In genomic region chr17:8991514-8992285, GRCh38 we compare ENCODE assay signal across 8 cellular contexts. TPM values are rescaled to one million over a fixed set of nuclear protein-coding genes. Genes with fewer than 3 reads are reported as not detected.
DNase-seq lines count a peak whose midpoint lies in the region; ATAC-seq and TF ChIP-seq lines count a peak whose summit lies in the region.

No MANE protein-coding gene starts in this region.

- no peak overlapping the region for H2AFZ ChIP-seq in neural cell (ENCODE audit: low read depth, low read length)

- no peaks in the 10 kb centered on the region for H3K9me3 ChIP-seq in NT2/D1 (ENCODE audit: insufficient read depth, low read length)
- no peaks in the 10 kb centered on the region for H3K9me3 ChIP-seq in esophagus squamous epithelium
- H3K9me3 ChIP-seq in neural cell (ENCODE audit: low read length), result no peaks in the 10 kb centered on the region

- intact Hi-C loops in Right ventricle myocardium inferior (cut with DNase I), result loop anchor here (2.0 kb wide), 2 partner anchors 301 to 531 kb away; no protein-coding TSS in a partner anchor
- intact Hi-C loops in cardiac septum (cut with DNase I), result loop anchor here (5.0 kb wide), 1 partner anchor 301 kb away; no protein-coding TSS in a partner anchor
- intact Hi-C loops in esophagus squamous epithelium (cut with DNase I), result loop anchor here (5.0 to 10.0 kb wide), 2 partner anchors 303 to 531 kb away; no protein-coding TSS in a partner anchor

- ATAC-seq in Right ventricle myocardium inferior, result peak; percentile 63

- TF ChIP-seq EP300 in neural cell (conservative IDR thresholded peaks at IDR 0.05; ENCODE audit: poor library complexity, severe bottlenecking), result no peak

- H3K36me3 ChIP-seq in NT2/D1 (ENCODE audit: insufficient read depth, insufficient read length, low read length), result no peaks in the 10 kb centered on the region
- no peaks in the 10 kb centered on the region for H3K36me3 ChIP-seq in esophagus squamous epithelium
- no peaks in the 10 kb centered on the region for H3K36me3 ChIP-seq in neural cell (ENCODE audit: insufficient read depth, low read length)

- peaks cover 2% of the 10 kb centered on the region for H3K4me1 ChIP-seq in NT2/D1 (ENCODE audit: insufficient read depth, insufficient read length)
- H3K4me1 ChIP-seq in esophagus squamous epithelium, result peaks cover 0 to 5% (median 0%) of the 10 kb centered on the region in 3 donors

- H3K9ac ChIP-seq in NT2/D1 (ENCODE audit: insufficient read length, low read depth) (no peak overlapping the region), neural cell (ENCODE audit: low read length) (no peak overlapping the region)

- no peak for TF ChIP-seq POLR2A in esophagus squamous epithelium (IDR thresholded peaks at IDR 0.05)

- no peaks in the 10 kb centered on the region for H3F3A ChIP-seq in neural cell (ENCODE audit: insufficient read depth, low read length, poor library complexity, severe bottlenecking)

- H3K27ac ChIP-seq in esophagus squamous epithelium (no peak overlapping the region), neural cell (ENCODE audit: low read length) (no peak overlapping the region)

- H3K79me2 ChIP-seq in neural cell (replicated peaks; ENCODE audit: insufficient read depth, low read length), result no peaks in the 10 kb centered on the region

- no peaks in the 10 kb centered on the region for H3K27me3 ChIP-seq in NT2/D1 (ENCODE audit: insufficient read depth, insufficient read length)
- H3K27me3 ChIP-seq in esophagus squamous epithelium, result no peaks in the 10 kb centered on the region
- H3K27me3 ChIP-seq in neural cell (ENCODE audit: insufficient read depth, low read depth, low read length), result no peaks in the 10 kb centered on the region

- no peaks in the 10 kb centered on the region for H4K20me1 ChIP-seq in neural cell (ENCODE audit: insufficient read depth)

- H3K4me2 ChIP-seq in neural cell (ENCODE audit: low read length), result no peak overlapping the region

- DNase-seq in Right ventricle myocardium inferior (ENCODE audit: missing footprints), result no peak
- no peak for DNase-seq in cardiac septum (ENCODE audit: low spot score)
- DNase-seq in NT2/D1 (ENCODE audit: low read depth, low spot score), result peak; percentile 52
- DNase-seq in activated CD8-positive, alpha-beta memory T cell treated with anti-CD3 and anti-CD28 coated beads, Interleukin-2, amount 50 U/mL, for 48 hours, result peak; percentile 81
- DNase-seq in esophagus squamous epithelium (lab: John Stamatoyannopoulos, UW), result no peak
- DNase-seq in stromal cell of bone marrow (ENCODE audit: low read depth), result peak; percentile 40
- no peak for DNase-seq in DMS153 (lab: John Stamatoyannopoulos, UW)

- TF ChIP-seq RAD21 in neural cell (conservative IDR thresholded peaks at IDR 0.05), result peak; percentile 75

- WGBS in esophagus squamous epithelium, 2 donors, result 4 to 39% methylated on average over 4 to 7 of the region's 10 CpGs

- TF ChIP-seq CTCF in esophagus squamous epithelium (IDR thresholded peaks at IDR 0.05), result peak; percentile 69 to 87 (median 84)
- TF ChIP-seq CTCF in neural cell (IDR thresholded peaks at IDR 0.05; ENCODE audit: poor library complexity, severe bottlenecking), result peak; percentile 69

- no peak overlapping the region for H3K4me3 ChIP-seq in NT2/D1 (ENCODE audit: insufficient read length, low read depth)
- no peak overlapping the region for H3K4me3 ChIP-seq in esophagus squamous epithelium
- H3K4me3 ChIP-seq in neural cell (ENCODE audit: low read length), result no peak overlapping the region

- H3K9me2 ChIP-seq in neural cell (ENCODE audit: insufficient read depth, low read length), result no peaks in the 10 kb centered on the region

TF ChIP-seq in neural cell, 6 proteins besides CTCF, POLR2A, EP300 and RAD21:
- TF ChIP-seq SMC3 (conservative IDR thresholded peaks at IDR 0.05; ENCODE audit: poor library complexity) (peak; percentile 74), POLR2AphosphoS5 (IDR thresholded peaks at IDR 0.05) (no peak)
TF ChIP-seq in neural cell: peak in this region for 1.

RNA-seq across cellular contexts. Expression of gene PIK3R5, which starts 26.2 kb away (rescaled TPM):
- total RNA-seq in Right ventricle myocardium inferior, result 2.8 TPM
- 2.0 TPM for total RNA-seq in cardiac septum
- 1 to 10 TPM; 1.8 to 8.8 (median 3.1) TPM for total RNA-seq in esophagus squamous epithelium
- polyA plus RNA-seq in neural cell, result not detected in 2 replicates
- polyA minus RNA-seq in neural cell, result not detected in 2 replicates

RNA-seq across cellular contexts. Expression of gene NTN1, which starts 29.6 kb away (rescaled TPM):
- total RNA-seq in Right ventricle myocardium inferior, result 24.5 TPM
- 11.5 TPM for total RNA-seq in cardiac septum
- 10 to 100 TPM in 3 of 4 donors, 1 to 10 TPM in 1; 9.8 to 33.6 (median 17.6) TPM for total RNA-seq in esophagus squamous epithelium
- 16.2 and 18.1 TPM in 2 replicates for polyA plus RNA-seq in neural cell
- polyA minus RNA-seq in neural cell, result 24.1 and 24.8 TPM in 2 replicates

Comparison
In these comparisons a context has a peak if more than half of its experiments do, and no peak if none do; other contexts are left out.
1. DNase-seq: peak in NT2/D1 (single experiment), activated CD8-positive, alpha-beta memory T cell treated with anti-CD3 and anti-CD28 coated beads, Interleukin-2, amount 50 U/mL, for 48 hours (single experiment) and stromal cell of bone marrow (single experiment); none in Right ventricle myocardium inferior (single experiment), cardiac septum (single experiment), esophagus squamous epithelium (single experiment) and DMS153 (single experiment).